Comparison of ENCODE assay signal across 23 cellular contexts in the genomic region with DNA sequence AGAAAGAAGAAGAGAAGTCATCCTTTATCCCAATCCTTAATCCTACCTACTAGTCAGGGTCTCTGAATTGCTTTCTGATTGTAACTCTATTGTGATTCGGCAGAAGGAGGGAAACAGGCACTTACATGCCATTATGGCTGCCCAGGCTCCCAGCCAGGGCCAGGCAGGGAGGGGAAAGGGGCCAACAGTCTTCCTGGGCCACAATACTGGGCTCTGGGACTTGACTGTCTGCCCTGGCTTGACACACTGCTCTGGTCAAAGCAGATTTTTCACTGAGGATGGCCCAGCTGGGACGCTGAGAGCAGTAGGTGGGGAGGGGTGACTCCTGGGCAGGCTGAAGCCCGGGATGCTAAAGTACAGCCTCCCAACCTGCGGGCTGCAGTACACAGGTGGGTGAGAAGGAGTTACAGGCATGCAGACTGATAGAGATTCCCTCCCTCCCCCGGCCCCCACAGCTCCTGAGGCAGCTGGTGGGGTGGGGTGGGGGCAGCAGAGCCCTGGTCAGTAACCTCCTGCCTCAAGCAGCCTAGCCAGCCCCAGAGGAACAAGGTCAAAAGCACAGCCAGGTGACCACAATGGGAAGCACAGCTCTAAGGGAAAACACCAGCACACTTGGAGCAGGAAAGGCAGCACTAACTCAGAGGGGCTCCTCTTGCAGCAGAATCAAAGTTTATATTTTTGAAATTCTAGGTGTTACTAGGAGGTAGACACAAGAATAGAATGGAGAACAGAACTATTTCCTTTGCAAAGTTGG. TPM values are rescaled to one million over a fixed set of nuclear protein-coding genes. Genes with fewer than 3 reads are reported as not detected.
"Had no signal": no experiment of that assay in that cellular context is flagged by ENCODE, and none has a peak within 500 bp of the region (broad histone marks: within the 10 kb centered on the region; RNA-seq: fewer than 3 reads in every experiment).

No MANE protein-coding gene starts in this region.

- H3K9me3 Mint-ChIP-seq: activated CD4-positive, alpha-beta T cell treated with anti-CD3 and anti-CD28 coated beads, Interleukin-2, amount 10 ng/mL, durations not matched to agents 24 days and 14 days; activated naive CD4-positive, alpha-beta T cell treated with anti-CD3 and anti-CD28 coated beads, Interleukin-2, amount 50 U/mL, for 72 hours; neural crest cell; stimulated activated naive CD8-positive, alpha-beta T cell treated with anti-CD3 and anti-CD28 coated beads, Interleukin-15, Interleukin-2, amounts not matched to agents 100 ng/mL and 50 ng/mL, for 24 hours; T-helper 2 cell treated with Interferon-gamma antibody and Interleukin-4, amounts not matched to agents 5 μg/mL and 100 μg/mL, for 36 hours had no signal

- H3K9me3 ChIP-seq: heart left ventricle, ovary, right atrium auricular region, suprapubic skin had no signal

- H3K36me3 ChIP-seq: heart left ventricle, ovary, right atrium auricular region, suprapubic skin had no signal

- H3K36me3 Mint-ChIP-seq: activated naive CD4-positive, alpha-beta T cell treated with anti-CD3 and anti-CD28 coated beads, Interleukin-2, amount 50 U/mL, for 72 hours had no signal

- H3K4me3 ChIP-seq: heart left ventricle, lung, ovary, right atrium auricular region, suprapubic skin had no signal

- H3K4me3 Mint-ChIP-seq: activated CD4-positive, alpha-beta T cell treated with anti-CD3 and anti-CD28 coated beads, Interleukin-2, amount 10 ng/mL, durations not matched to agents 24 days and 14 days; activated CD8-positive, alpha-beta T cell treated with anti-CD3 and anti-CD28 coated beads, Interleukin-2, amount 10 ng/mL, durations not matched to agents 7 days and 5 days; neural crest cell; stimulated activated naive CD8-positive, alpha-beta T cell treated with anti-CD3 and anti-CD28 coated beads, Interleukin-15, Interleukin-2, amounts not matched to agents 100 ng/mL and 50 ng/mL, for 24 hours; T-helper 2 cell treated with Interferon-gamma antibody and Interleukin-4, amounts not matched to agents 5 μg/mL and 100 μg/mL, for 36 hours had no signal

- H3K4me1 Mint-ChIP-seq: activated CD4-positive, alpha-beta T cell treated with anti-CD3 and anti-CD28 coated beads, Interleukin-2, amount 10 ng/mL, durations not matched to agents 24 days and 14 days; neural crest cell had no signal

- H3K27ac Mint-ChIP-seq: activated CD4-positive, alpha-beta T cell treated with anti-CD3 and anti-CD28 coated beads, Interleukin-2, amount 10 ng/mL, durations not matched to agents 24 days and 14 days; activated CD8-positive, alpha-beta T cell treated with anti-CD3 and anti-CD28 coated beads, Interleukin-2, amount 10 ng/mL, durations not matched to agents 7 days and 5 days; activated naive CD4-positive, alpha-beta T cell treated with anti-CD3 and anti-CD28 coated beads, Interleukin-2, amount 50 U/mL, for 72 hours; stimulated activated naive CD8-positive, alpha-beta T cell treated with anti-CD3 and anti-CD28 coated beads, Interleukin-15, Interleukin-2, amounts not matched to agents 100 ng/mL and 50 ng/mL, for 24 hours; T-helper 2 cell treated with Interferon-gamma antibody and Interleukin-4, amounts not matched to agents 5 μg/mL and 100 μg/mL, for 36 hours had no signal

- H3K27me3 ChIP-seq: heart left ventricle, ovary, right atrium auricular region, suprapubic skin had no signal

- H3K27ac ChIP-seq: ovary, right atrium auricular region, suprapubic skin had no signal

- DNase-seq: activated CD4-positive, alpha-beta T cell treated with anti-CD3 and anti-CD28 coated beads, Interleukin-2, amount 10 ng/mL, durations not matched to agents 24 days and 14 days; activated CD4-positive, CD25-positive, alpha-beta regulatory T cell; activated CD8-positive, alpha-beta memory T cell treated with anti-CD3 and anti-CD28 coated beads, Interleukin-2, amount 50 U/mL, for 4 hours; activated CD8-positive, alpha-beta T cell treated with anti-CD3 and anti-CD28 coated beads, Interleukin-2, amount 10 ng/mL, durations not matched to agents 7 days and 5 days; activated effector memory CD4-positive, alpha-beta T cell treated with anti-CD3 and anti-CD28 coated beads, Interleukin-2, amount 50 U/mL, for 16 hours; activated T-cell treated with anti-CD3 and anti-CD28 coated beads, Interleukin-2, amount 50 U/mL, for 48 hours; amniotic stem cell; cortex of kidney; effector CD8-positive, alpha-beta T cell; foreskin fibroblast; heart left ventricle; left cardiac atrium; ovary; stimulated activated CD4-positive, alpha-beta T cell treated with anti-CD3 and anti-CD28 coated beads, Interleukin-15, amount 100 ng/mL, for 24 hours; stimulated activated CD4-positive, alpha-beta T cell treated with anti-CD3 and anti-CD28 coated beads, Interleukin-4, amount 100 ng/mL, for 24 hours; trophoblast cell had no signal

RNA-seq across cellular contexts. Expression of gene KCND3, which starts 25.3 kb away (rescaled TPM):
- total RNA-seq: activated CD4-positive, alpha-beta T cell treated with anti-CD3 and anti-CD28 coated beads, Interleukin-2, amount 10 ng/mL, durations not matched to agents 24 days and 14 days; activated CD8-positive, alpha-beta T cell treated with anti-CD3 and anti-CD28 coated beads, Interleukin-2, amount 10 ng/mL, durations not matched to agents 7 days and 5 days; activated naive CD4-positive, alpha-beta T cell treated with anti-CD3 and anti-CD28 coated beads, Interleukin-2, amount 50 U/mL, for 72 hours had no signal
